ENCODE assay signal across 11 cellular contexts in the genomic region with DNA sequence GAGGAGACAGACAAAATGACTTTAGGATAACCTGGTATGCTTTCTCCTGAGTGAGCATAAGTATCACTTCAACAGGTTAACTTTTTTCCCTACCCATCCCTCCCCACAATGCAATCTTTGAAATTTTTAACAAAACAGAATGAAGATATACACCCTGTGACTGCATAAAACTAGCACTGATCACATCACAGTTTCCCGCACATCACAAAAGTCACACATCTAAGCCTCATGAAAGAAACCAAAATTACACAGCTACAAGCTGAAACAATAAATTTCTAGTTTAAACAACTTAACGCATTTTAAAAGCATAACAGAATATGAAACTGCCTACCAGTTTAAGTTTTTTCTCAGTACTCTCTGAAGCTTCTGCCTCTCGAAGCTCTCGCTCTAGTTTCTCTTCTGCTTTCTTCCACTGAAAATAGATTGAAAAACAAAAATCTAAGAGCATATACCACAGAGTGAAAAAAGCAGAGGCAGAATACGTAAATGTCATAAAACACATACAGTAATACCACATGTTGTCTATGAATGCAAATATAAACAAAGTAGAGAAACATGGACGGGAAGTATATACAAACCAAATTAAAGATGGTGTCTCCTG.
DNase-seq lines count a peak whose midpoint lies in the region; ATAC-seq lines count a peak whose summit lies in the region.
"Had no signal": no experiment of that assay in that cellular context is flagged by ENCODE, and none has a peak within 500 bp of the region (broad histone marks: within the 10 kb centered on the region; RNA-seq: fewer than 3 reads in every experiment).

No MANE protein-coding gene starts in this region.

- H3K4me3 Mint-ChIP-seq in stimulated activated naive B cell treated with anti-CD40 and anti-IgM and Interleukin-4, amounts not matched to agents 10 μg/mL and 1 μg/mL and 100 μg/mL, for 72 hours = peak overlapping the region; percentile 56 to 59
- H3K4me3 Mint-ChIP-seq: HFFc6 had no signal

- H3K9me3 Mint-ChIP-seq in stimulated activated naive B cell treated with anti-CD40 and anti-IgM and Interleukin-4, amounts not matched to agents 10 μg/mL and 1 μg/mL and 100 μg/mL, for 72 hours = peaks cover 0 to 2% of the 10 kb centered on the region in 2 donors
- H3K9me3 Mint-ChIP-seq: HFFc6 had no signal

- H3K4me1 Mint-ChIP-seq in stimulated activated naive B cell treated with anti-CD40 and anti-IgM and Interleukin-4, amounts not matched to agents 10 μg/mL and 1 μg/mL and 100 μg/mL, for 72 hours = peaks cover 12 to 24% of the 10 kb centered on the region in 2 donors

- peaks cover 21 to 44% of the 10 kb centered on the region in 2 donors for H3K36me3 Mint-ChIP-seq in stimulated activated naive B cell treated with anti-CD40 and anti-IgM and Interleukin-4, amounts not matched to agents 10 μg/mL and 1 μg/mL and 100 μg/mL, for 72 hours

- DNase-seq in GM19238 (ENCODE audit: insufficient read length, low spot score) (peak; percentile 25), NCI-H1694 (lab: John Stamatoyannopoulos, UW) (no peak), NK-92 (lab: John Stamatoyannopoulos, UW; ENCODE audit: unreplicated experiment) (no peak), activated T-cell treated with anti-CD3 and anti-CD28 coated beads for 4 hours (no peak)
- DNase-seq in stimulated activated naive B cell treated with anti-CD40 and anti-IgM and Interleukin-4, amounts not matched to agents 10 μg/mL and 1 μg/mL and 100 μg/mL, for 72 hours = no peak
- DNase-seq: DMS153, HFFc6, mammary epithelial cell, retina had no signal

- H3K27ac Mint-ChIP-seq in stimulated activated naive B cell treated with anti-CD40 and anti-IgM and Interleukin-4, amounts not matched to agents 10 μg/mL and 1 μg/mL and 100 μg/mL, for 72 hours = peak overlapping the region; percentile 56
- H3K27ac Mint-ChIP-seq: HFFc6 had no signal

- ATAC-seq in HG02610 (IDR thresholded peaks at IDR 0.05; ENCODE audit: unreplicated experiment) (peak; percentile 95), HG03442 (IDR thresholded peaks at IDR 0.05; ENCODE audit: unreplicated experiment) (peak; percentile 96)
- peak; percentile 98 to 99 for ATAC-seq in stimulated activated naive B cell treated with anti-CD40 and anti-IgM and Interleukin-4, amounts not matched to agents 10 μg/mL and 1 μg/mL and 100 μg/mL, for 72 hours (replicated peaks)

- no peaks in the 10 kb centered on the region for H3K27me3 Mint-ChIP-seq in stimulated activated naive B cell treated with anti-CD40 and anti-IgM and Interleukin-4, amounts not matched to agents 10 μg/mL and 1 μg/mL and 100 μg/mL, for 72 hours
